ENCODE assay signal across 21 cellular contexts in genomic region chr1:107877749-107878148, GRCh38.
DNase-seq lines count a peak whose midpoint lies in the region; ATAC-seq and TF ChIP-seq lines count a peak whose summit lies in the region.
"Had no signal": no experiment of that assay in that cellular context is flagged by ENCODE, and none has a peak within 500 bp of the region (broad histone marks: within the 10 kb centered on the region; RNA-seq: fewer than 3 reads in every experiment).

No MANE protein-coding gene starts in this region.

- H3K4me1 ChIP-seq in DND-41 (ENCODE audit: insufficient read depth, low read length) (peaks cover 35% of the 10 kb centered on the region), OCI-LY1 (ENCODE audit: insufficient read depth, low read length, severe bottlenecking) (peaks cover 53% of the 10 kb centered on the region), right lobe of liver (no peaks in the 10 kb centered on the region)
- H3K4me1 ChIP-seq: Peyer's patch, tibial artery had no signal

- H3K9ac ChIP-seq in DND-41 (ENCODE audit: low read depth, low read length) (no peak overlapping the region), OCI-LY1 (ENCODE audit: low read length) (peak overlapping the region; percentile 20; the same call in 1 of the 2 replicates)
- H3K9ac ChIP-seq: BLaER1 had no signal

- no peaks in the 10 kb centered on the region for H3K27me3 ChIP-seq in DND-41 (ENCODE audit: insufficient read depth, low read length, poor library complexity)
- no peaks in the 10 kb centered on the region for H3K27me3 ChIP-seq in HL-60 (ENCODE audit: insufficient read depth, poor library complexity, severe bottlenecking)
- no peaks in the 10 kb centered on the region for H3K27me3 ChIP-seq in OCI-LY1 (ENCODE audit: insufficient read depth, low read length)
- H3K27me3 ChIP-seq in right lobe of liver, result no peaks in the 10 kb centered on the region
- H3K27me3 ChIP-seq: BLaER1, Peyer's patch, tibial artery had no signal

- H3K79me2 ChIP-seq in DND-41 (ENCODE audit: insufficient read depth, low read length), result peaks cover 74% of the 10 kb centered on the region
- no peaks in the 10 kb centered on the region for H3K79me2 ChIP-seq in OCI-LY1 (ENCODE audit: insufficient read depth, low read length)

- H3K9me3 ChIP-seq in DND-41 (ENCODE audit: insufficient read depth, low read length, severe bottlenecking) (no peaks in the 10 kb centered on the region), OCI-LY1 (ENCODE audit: low read length) (no peaks in the 10 kb centered on the region), right lobe of liver (no peaks in the 10 kb centered on the region)
- H3K9me3 ChIP-seq: Peyer's patch, tibial artery had no signal

- H3F3A ChIP-seq in OCI-LY1 (ENCODE audit: insufficient read depth, low read length), result 0 out of 2 replicates have a peak, but pooled peaks cover 3% of the 10 kb centered on the region

- H3K4me2 ChIP-seq in DND-41 (ENCODE audit: insufficient read depth, low read length) (peak overlapping the region; percentile 43), OCI-LY1 (ENCODE audit: low read length) (peak overlapping the region; percentile 43; the same call in 1 of the 2 replicates)

- intact Hi-C loops in right lobe of liver (cut with DNase I), result no loop called here

- ATAC-seq in DND-41 (ENCODE audit: insufficient read depth, low read depth) (peak; percentile 74), right lobe of liver (peak in 3 of 4 donors; percentile 42 to 68 (median 51)), HG03095 (IDR thresholded peaks at IDR 0.05; ENCODE audit: unreplicated experiment) (no peak)
- ATAC-seq: activated T-helper 17 cell treated with anti-CD3 and anti-CD28 coated beads, Interleukin-2, amount 50 U/mL, for 72 hours; T-cell had no signal

- H3K4me3 ChIP-seq in DND-41 (ENCODE audit: low read depth in 1 of 2, low read length in 2 of 2) (no peak overlapping the region), HL-60 (replicated peaks; ENCODE audit: insufficient read depth, low read length) (no peak overlapping the region), OCI-LY1 (ENCODE audit: low read depth, low read length, poor library complexity, severe bottlenecking) (no peak overlapping the region), right lobe of liver (no peak overlapping the region)
- H3K4me3 ChIP-seq: BLaER1, dorsolateral prefrontal cortex, Peyer's patch, tibial artery had no signal

- H3K27ac ChIP-seq in DND-41 (ENCODE audit: low read length) (peak overlapping the region; percentile 64), HL-60 (replicated peaks) (peak overlapping the region; percentile 65), OCI-LY1 (ENCODE audit: low read depth, low read length, poor library complexity, severe bottlenecking) (peak overlapping the region; percentile 66), right lobe of liver (no peak overlapping the region)
- H3K27ac ChIP-seq: BLaER1, dorsolateral prefrontal cortex, epithelial cell of prostate, Peyer's patch, tibial artery had no signal

- TF ChIP-seq POLR2A in right lobe of liver (IDR thresholded peaks at IDR 0.05), result no peak

- no peak overlapping the region for H2AFZ ChIP-seq in DND-41 (ENCODE audit: low read depth, low read length)
- H2AFZ ChIP-seq in OCI-LY1 (ENCODE audit: low read length), result no peak overlapping the region

- no peaks in the 10 kb centered on the region for H3K9me2 ChIP-seq in OCI-LY1 (ENCODE audit: low read depth, low read length)

- WGBS in right lobe of liver (ENCODE audit: insufficient coverage, low coverage, low lambda C conversion rate, missing lambda C conversion rate), result 50% methylated on average over 1 of the region's 1 CpG

- H3K36me3 ChIP-seq in DND-41 (ENCODE audit: insufficient read depth, low read length) (peaks cover 4% of the 10 kb centered on the region; the same call in 1 of the 2 replicates), OCI-LY1 (ENCODE audit: insufficient read depth, low read length) (no peaks in the 10 kb centered on the region), right lobe of liver (no peaks in the 10 kb centered on the region)
- H3K36me3 ChIP-seq: Peyer's patch, tibial artery had no signal

- TF ChIP-seq CTCF in DND-41 (IDR thresholded peaks at IDR 0.05; ENCODE audit: borderline replicate concordance, extremely low read depth, low read length, poor library complexity, severe bottlenecking) (no peak), HL-60 (IDR thresholded peaks at IDR 0.05; ENCODE audit: insufficient read depth, low read length) (no peak), OCI-LY1 (IDR thresholded peaks at IDR 0.05; ENCODE audit: low read length) (no peak), right lobe of liver (IDR thresholded peaks at IDR 0.05) (no peak)

- DNase-seq in DND-41, result no peak
- DNase-seq in HL-60 (ENCODE audit: low read depth in 1 of 2, low spot score in 1 of 2), result peak in 1 of 2 experiments; percentile 70
- DNase-seq in right lobe of liver, result no peak
- no peak for DNase-seq in HK-2 (ENCODE audit: unreplicated experiment)
- DNase-seq in HuH-7 (ENCODE audit: low spot score), result no peak
- no peak for DNase-seq in stimulated activated CD4-positive, alpha-beta T cell treated with anti-CD3 and anti-CD28 coated beads, Interleukin-2, amount 100 ng/mL, for 24 hours
- DNase-seq: activated CD4-positive, CD25-positive, alpha-beta regulatory T cell treated with anti-CD3 and anti-CD28 coated beads, Interleukin-2, amount 50 U/mL, for 72 hours; dorsolateral prefrontal cortex; kidney glomerular epithelial cell; NCI-H1092; NCI-H2107; Peyer's patch; retina; stimulated activated naive CD4-positive, alpha-beta T cell; T-cell; tibial artery had no signal

- H4K20me1 ChIP-seq in DND-41 (ENCODE audit: insufficient read depth, low read length) (no peaks in the 10 kb centered on the region), OCI-LY1 (ENCODE audit: insufficient read depth, low read length) (no peaks in the 10 kb centered on the region)

Comparison
In these comparisons a context has a peak if more than half of its experiments do, and no peak if none do; other contexts are left out.
1. H3K27ac ChIP-seq: peak in DND-41 (single experiment), HL-60 (single experiment) and OCI-LY1 (single experiment); none in right lobe of liver (0 of 3).